Comparison of ENCODE assay signal across 1 cellular context in the genomic region with DNA sequence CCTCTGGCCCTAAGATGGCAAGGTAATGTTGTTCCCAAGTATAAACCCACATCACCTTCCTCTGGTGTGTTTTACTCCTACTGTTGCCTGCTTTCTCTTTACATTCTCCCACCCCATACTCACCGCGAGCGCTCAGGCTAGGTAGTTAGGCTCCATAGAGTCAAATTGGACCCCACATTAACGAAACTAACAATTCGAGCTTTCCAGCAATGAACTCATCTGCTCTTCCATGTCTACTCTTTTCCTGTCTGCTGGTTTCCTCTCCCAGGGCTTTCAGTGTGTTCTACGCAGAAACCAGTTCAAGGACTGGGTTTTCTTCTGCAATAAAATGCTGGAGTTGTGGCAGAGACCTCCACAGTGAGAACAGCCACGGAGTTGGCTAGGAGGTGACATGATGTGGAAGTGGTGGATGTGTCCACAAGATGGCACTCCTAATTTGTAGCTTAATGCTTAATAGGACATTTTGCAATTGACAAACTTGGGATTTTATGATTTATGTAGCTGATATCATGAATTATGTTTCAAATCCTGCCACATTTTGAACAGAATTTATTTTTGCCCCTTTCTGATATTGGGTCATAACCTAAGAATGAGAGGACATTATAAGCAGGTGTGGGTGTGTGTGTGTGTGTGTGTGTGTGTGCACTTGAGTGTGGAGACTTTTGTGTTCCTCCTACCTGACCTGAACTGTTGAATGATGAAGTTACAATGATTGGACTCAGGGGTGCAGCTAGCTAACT.
TF ChIP-seq lines count a peak whose summit lies in the region.

No MANE protein-coding gene starts in this region.

TF ChIP-seq in GM23338, 12 proteins besides CTCF, POLR2A, EP300 and RAD21 (continued from another document):
- no peak for TF ChIP-seq REST (IDR thresholded peaks at IDR 0.05; ENCODE audit: unreplicated experiment)
- no peak for TF ChIP-seq CREB1 (CRISPR knock-in tag; IDR thresholded peaks at IDR 0.05; ENCODE audit: low read depth)
- no peak for TF ChIP-seq ETS1 (IDR thresholded peaks at IDR 0.05)
- no peak for TF ChIP-seq ZNF331 (CRISPR knock-in tag; IDR thresholded peaks at IDR 0.05; ENCODE audit: low read depth)
- no peak for TF ChIP-seq JUNB (IDR thresholded peaks at IDR 0.05; ENCODE audit: unreplicated experiment)
- TF ChIP-seq ZNF462 (CRISPR knock-in tag; IDR thresholded peaks at IDR 0.05) = no peak
- no peak for TF ChIP-seq POLR2AphosphoS5 (IDR thresholded peaks at IDR 0.05; ENCODE audit: low read depth)
- TF ChIP-seq NANOG (IDR thresholded peaks at IDR 0.05; ENCODE audit: borderline replicate concordance) = no peak
- TF ChIP-seq STAT1 (IDR thresholded peaks at IDR 0.05; ENCODE audit: unreplicated experiment) = no peak
